Comparison of ENCODE assay signal across 1 cellular context in the genomic region with DNA sequence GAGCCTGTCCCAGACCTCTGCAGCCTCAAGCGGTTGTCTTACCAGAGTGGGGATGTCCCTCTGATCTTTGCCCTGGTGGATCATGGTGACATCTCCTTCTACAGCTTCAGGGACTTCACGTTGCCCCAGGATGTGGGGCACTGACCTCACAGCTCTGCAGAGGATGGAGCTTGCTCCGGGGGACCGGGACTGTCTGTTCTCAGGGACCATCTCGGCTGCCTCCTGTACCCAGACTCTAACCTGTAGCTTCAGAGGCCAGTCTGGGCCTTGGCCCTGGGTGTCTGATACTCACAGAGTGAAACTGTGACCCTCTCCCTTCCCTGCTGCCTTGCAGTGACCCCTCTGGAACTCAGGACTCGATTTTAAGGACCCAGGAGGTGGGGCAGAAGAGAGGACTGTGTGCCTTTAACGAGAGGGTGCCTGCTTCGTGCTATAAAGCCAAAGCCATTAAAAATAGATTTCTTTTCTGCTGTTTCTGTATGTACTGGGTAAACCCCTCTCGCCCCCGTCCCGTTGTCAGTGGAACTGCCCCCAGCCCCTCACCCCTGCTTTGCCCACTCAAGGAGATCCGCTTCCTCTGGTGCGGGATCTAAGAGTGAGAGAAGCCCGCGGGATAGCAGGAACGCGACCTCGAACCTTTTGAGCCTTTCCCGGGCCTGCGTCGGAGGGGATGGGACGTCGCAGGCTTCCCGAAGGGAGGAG.
TF ChIP-seq lines count a peak whose summit lies in the region.

No MANE protein-coding gene starts in this region.

TF ChIP-seq in A549, 52 proteins besides CTCF, POLR2A, EP300 and RAD21 (continued from another document):
- TF ChIP-seq, protein P1, sequence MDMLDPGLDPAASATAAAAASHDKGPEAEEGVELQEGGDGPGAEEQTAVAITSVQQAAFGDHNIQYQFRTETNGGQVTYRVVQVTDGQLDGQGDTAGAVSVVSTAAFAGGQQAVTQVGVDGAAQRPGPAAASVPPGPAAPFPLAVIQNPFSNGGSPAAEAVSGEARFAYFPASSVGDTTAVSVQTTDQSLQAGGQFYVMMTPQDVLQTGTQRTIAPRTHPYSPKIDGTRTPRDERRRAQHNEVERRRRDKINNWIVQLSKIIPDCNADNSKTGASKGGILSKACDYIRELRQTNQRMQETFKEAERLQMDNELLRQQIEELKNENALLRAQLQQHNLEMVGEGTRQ (IDR thresholded peaks at IDR 0.05), result no peak
- TF ChIP-seq SMC3 (IDR thresholded peaks at IDR 0.05) (no peak), ZFP36 (IDR thresholded peaks at IDR 0.05; ENCODE audit: borderline replicate concordance, partially characterized antibody) (no peak), PHF8 (IDR thresholded peaks at IDR 0.05; ENCODE audit: borderline replicate concordance, low read depth) (no peak)
